28 cellular contexts compared by ENCODE assay signal in genomic region chr7:29478218-29478617, GRCh38.
"Had no signal": no experiment of that assay in that cellular context is flagged by ENCODE, and none has a peak within 500 bp of the region (broad histone marks: within the 10 kb centered on the region; RNA-seq: fewer than 3 reads in every experiment).

No MANE protein-coding gene starts in this region.

- H3K9me3 Mint-ChIP-seq: activated naive CD4-positive, alpha-beta T cell treated with anti-CD3 and anti-CD28 coated beads for 36 hours; activated naive CD8-positive, alpha-beta T cell treated with anti-CD3 and anti-CD28 coated beads for 36 hours; activated T-helper 1 cell treated with anti-CD3 and anti-CD28 coated beads, Interleukin-12 subunit alpha, Interleukin-12 subunit beta, Interleukin-2, Interleukin-4 antibody, amounts not matched to agents 30 ng/mL and 10 ng/mL and 1 ng/mL, durations not matched to agents 14 hours and 24 hours and 36 hours; dendritic cell treated with granulocyte-macrophage colony-stimulating factor and Interleukin-4, amounts not matched to agents 40 ng/mL and 50 ng/mL, for 4 days; mesothelial cell of epicardium; T-helper 2 cell treated with Interferon-gamma antibody and Interleukin-4, amounts not matched to agents 5 μg/mL and 100 μg/mL, for 36 hours had no signal

- H3K27ac Mint-ChIP-seq: activated naive CD4-positive, alpha-beta T cell treated with anti-CD3 and anti-CD28 coated beads for 36 hours; activated naive CD8-positive, alpha-beta T cell treated with anti-CD3 and anti-CD28 coated beads for 36 hours; activated T-helper 1 cell treated with anti-CD3 and anti-CD28 coated beads, Interleukin-12 subunit alpha, Interleukin-12 subunit beta, Interleukin-2, Interleukin-4 antibody, amounts not matched to agents 30 ng/mL and 10 ng/mL and 1 ng/mL, durations not matched to agents 14 hours and 24 hours and 36 hours; dendritic cell treated with granulocyte-macrophage colony-stimulating factor and Interleukin-4, amounts not matched to agents 40 ng/mL and 50 ng/mL, for 4 days; naive thymus-derived CD4-positive, alpha-beta T cell; T-helper 2 cell treated with Interferon-gamma antibody and Interleukin-4, amounts not matched to agents 5 μg/mL and 100 μg/mL, for 36 hours had no signal

- ATAC-seq: left cardiac atrium; naive thymus-derived CD4-positive, alpha-beta T cell had no signal

- H3K4me1 Mint-ChIP-seq: activated naive CD8-positive, alpha-beta T cell treated with anti-CD3 and anti-CD28 coated beads for 36 hours; naive thymus-derived CD4-positive, alpha-beta T cell had no signal

- H3K4me3 Mint-ChIP-seq: activated naive CD4-positive, alpha-beta T cell treated with anti-CD3 and anti-CD28 coated beads for 36 hours; activated naive CD8-positive, alpha-beta T cell treated with anti-CD3 and anti-CD28 coated beads for 36 hours; activated T-helper 1 cell treated with anti-CD3 and anti-CD28 coated beads, Interleukin-12 subunit alpha, Interleukin-12 subunit beta, Interleukin-2, Interleukin-4 antibody, amounts not matched to agents 30 ng/mL and 10 ng/mL and 1 ng/mL, durations not matched to agents 14 hours and 24 hours and 36 hours; dendritic cell treated with granulocyte-macrophage colony-stimulating factor and Interleukin-4, amounts not matched to agents 40 ng/mL and 50 ng/mL, for 4 days; mesothelial cell of epicardium; naive thymus-derived CD4-positive, alpha-beta T cell; T-helper 2 cell treated with Interferon-gamma antibody and Interleukin-4, amounts not matched to agents 5 μg/mL and 100 μg/mL, for 36 hours had no signal

- FAIRE-seq: frontal cortex, keratinocyte had no signal

- H3K4me3 ChIP-seq: adrenal gland, ascending aorta, esophagus squamous epithelium, right atrium auricular region, testis, vagina had no signal

- H3K36me3 Mint-ChIP-seq: activated naive CD8-positive, alpha-beta T cell treated with anti-CD3 and anti-CD28 coated beads for 36 hours; mesothelial cell of epicardium; naive thymus-derived CD4-positive, alpha-beta T cell had no signal

- H3K27me3 Mint-ChIP-seq: dendritic cell treated with granulocyte-macrophage colony-stimulating factor and Interleukin-4, amounts not matched to agents 40 ng/mL and 50 ng/mL, for 4 days had no signal

- DNase-seq: activated CD4-positive, alpha-beta T cell treated with anti-CD3 and anti-CD28 coated beads for 4 hours; activated CD4-positive, alpha-beta T cell treated with anti-CD3 and anti-CD28 coated beads, Interleukin-2, amount 50 U/mL, for 4 hours; activated effector memory CD4-positive, alpha-beta T cell treated with anti-CD3 and anti-CD28 coated beads, Interleukin-2, amount 50 U/mL, for 16 hours; activated naive CD4-positive, alpha-beta T cell treated with anti-CD3 and anti-CD28 coated beads for 36 hours; activated naive CD8-positive, alpha-beta T cell treated with anti-CD3 and anti-CD28 coated beads for 36 hours; adrenal gland; brain microvascular endothelial cell; central memory CD4-positive, alpha-beta T cell; effector CD4-positive, alpha-beta T cell; esophagus squamous epithelium; hippocampal formation; left cardiac atrium; mammary epithelial cell; naive thymus-derived CD4-positive, alpha-beta T cell; stimulated activated CD4-positive, alpha-beta T cell treated with anti-CD3 and anti-CD28 coated beads, Interleukin-15, amount 100 ng/mL, for 24 hours; stimulated activated naive CD4-positive, alpha-beta T cell; T-helper 1 cell; testis; trophoblast cell had no signal

- H3K36me3 ChIP-seq: adrenal gland, ascending aorta, brain microvascular endothelial cell, esophagus squamous epithelium, right atrium auricular region, vagina had no signal

- H3K27me3 ChIP-seq: adrenal gland, ascending aorta, brain microvascular endothelial cell, esophagus squamous epithelium, right atrium auricular region, testis, vagina had no signal
